In the genomic region with DNA sequence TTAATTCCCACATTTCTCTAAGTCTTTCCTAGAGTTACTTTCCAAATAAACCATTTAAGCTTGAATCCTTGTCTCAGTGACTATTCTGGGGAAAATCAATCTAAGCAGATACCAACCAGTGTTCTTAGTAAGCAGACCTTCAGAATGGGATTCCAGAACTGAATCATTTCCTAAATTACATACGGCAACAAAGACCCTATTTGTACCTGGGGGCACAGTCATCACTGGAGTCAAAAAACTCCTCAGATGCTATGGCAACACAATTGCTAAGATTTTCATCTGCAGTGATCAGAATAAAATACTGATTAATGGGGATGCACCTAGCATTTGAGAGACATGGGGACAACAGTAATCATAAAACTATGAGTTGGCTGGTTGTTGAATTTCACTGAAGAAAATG, we compare ENCODE assay signal across 4 cellular contexts.
TF ChIP-seq lines count a peak whose summit lies in the region.

No MANE protein-coding gene starts in this region.

TF ChIP-seq in SK-N-SH, 30 proteins besides CTCF, POLR2A, EP300 and RAD21:
- TF ChIP-seq JUND (IDR thresholded peaks at IDR 0.05): 0 out of 2 replicates have a peak, but pooled peaks have one; percentile 2
- no peak for TF ChIP-seq USF1 (IDR thresholded peaks at IDR 0.05; ENCODE audit: borderline replicate concordance, low read depth)
TF ChIP-seq in SK-N-SH: peak in this region for 1.

TF ChIP-seq in SK-N-SH treated with all-trans-retinoic acid at 6 μM for 48 hours, 23 proteins besides CTCF, POLR2A, EP300 and RAD21:
- TF ChIP-seq ISL1 (CRISPR knock-in tag; IDR thresholded peaks at IDR 0.05): no peak

TF ChIP-seq in IMR-90, 13 proteins besides CTCF, POLR2A, EP300 and RAD21:
- TF ChIP-seq CHD1 (IDR thresholded peaks at IDR 0.05; ENCODE audit: low read depth, low read length) (no peak), ELK1 (IDR thresholded peaks at IDR 0.05; ENCODE audit: borderline replicate concordance, low read depth, low read length) (no peak), MXI1 (IDR thresholded peaks at IDR 0.05; ENCODE audit: borderline replicate concordance, low read depth, low read length) (no peak), NFE2L2 (IDR thresholded peaks at IDR 0.05; ENCODE audit: low read depth, low read length) (no peak), CEBPB (IDR thresholded peaks at IDR 0.05; ENCODE audit: low read depth, low read length) (no peak), RFX5 (IDR thresholded peaks at IDR 0.05; ENCODE audit: low read depth, low read length) (no peak), MAZ (IDR thresholded peaks at IDR 0.05; ENCODE audit: borderline replicate concordance, low read depth, low read length) (no peak), BHLHE40 (IDR thresholded peaks at IDR 0.05; ENCODE audit: low read depth, low read length) (no peak)
- TF ChIP-seq, protein P1, sequence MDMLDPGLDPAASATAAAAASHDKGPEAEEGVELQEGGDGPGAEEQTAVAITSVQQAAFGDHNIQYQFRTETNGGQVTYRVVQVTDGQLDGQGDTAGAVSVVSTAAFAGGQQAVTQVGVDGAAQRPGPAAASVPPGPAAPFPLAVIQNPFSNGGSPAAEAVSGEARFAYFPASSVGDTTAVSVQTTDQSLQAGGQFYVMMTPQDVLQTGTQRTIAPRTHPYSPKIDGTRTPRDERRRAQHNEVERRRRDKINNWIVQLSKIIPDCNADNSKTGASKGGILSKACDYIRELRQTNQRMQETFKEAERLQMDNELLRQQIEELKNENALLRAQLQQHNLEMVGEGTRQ (IDR thresholded peaks at IDR 0.05; ENCODE audit: low read depth, low read length): no peak

TF ChIP-seq in GM12878, 131 proteins besides CTCF, POLR2A, EP300 and RAD21:
- TF ChIP-seq DPF2 (IDR thresholded peaks at IDR 0.05): 0 out of 2 replicates have a peak, but pooled peaks have one; percentile 10
- TF ChIP-seq JUNB (IDR thresholded peaks at IDR 0.05): peak; percentile 59
- TF ChIP-seq CHD2 (IDR thresholded peaks at IDR 0.05; ENCODE audit: borderline replicate concordance, low read depth, low read length): no peak
- TF ChIP-seq IKZF2 (IDR thresholded peaks at IDR 0.05): 0 out of 4 replicates have a peak, but pooled peaks of 1 of the 2 experiments have one; percentile 11
